Comparison of ENCODE assay signal across 1 cellular context in the genomic region with DNA sequence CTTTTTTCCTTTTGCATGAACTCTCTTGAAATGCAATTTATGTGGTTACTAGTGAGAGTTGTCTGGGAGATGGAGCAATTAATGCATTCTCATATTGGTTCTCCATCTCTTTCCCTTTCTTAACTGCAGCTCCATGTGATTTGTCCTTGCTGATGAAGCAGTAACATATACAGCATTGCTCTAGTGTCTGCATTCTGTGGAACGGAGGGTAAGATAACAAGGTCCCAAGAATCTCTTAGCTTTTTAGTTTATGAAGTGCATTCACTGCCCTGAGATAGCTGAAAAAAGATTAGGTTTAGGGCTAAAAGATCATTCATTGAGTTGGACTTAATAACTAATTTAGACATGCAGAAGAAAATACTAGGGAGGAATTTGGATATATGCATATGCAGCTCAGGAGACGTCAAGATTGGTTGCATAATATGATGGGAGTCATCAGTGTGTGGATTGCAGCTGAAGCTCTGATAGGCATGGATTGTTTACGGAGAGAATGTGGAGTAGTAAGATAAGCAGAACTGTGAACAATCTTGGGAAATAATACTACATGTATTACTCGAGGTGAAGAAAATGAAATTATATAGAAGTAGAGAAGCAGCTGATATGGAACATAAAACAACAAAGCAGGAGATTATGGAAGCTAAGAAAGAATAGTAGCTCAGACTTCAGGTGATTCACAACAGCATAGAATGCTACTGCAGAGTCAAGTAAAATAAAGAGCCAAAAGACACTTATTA.
A peak's percentile ranks its signal among the peaks of the same experiment; 100 is the strongest.
TF ChIP-seq lines count a peak whose summit lies in the region.

No MANE protein-coding gene starts in this region.

TF ChIP-seq in K562, 482 proteins besides CTCF, POLR2A, EP300 and RAD21 (continued from another document):
- TF ChIP-seq, protein P1, sequence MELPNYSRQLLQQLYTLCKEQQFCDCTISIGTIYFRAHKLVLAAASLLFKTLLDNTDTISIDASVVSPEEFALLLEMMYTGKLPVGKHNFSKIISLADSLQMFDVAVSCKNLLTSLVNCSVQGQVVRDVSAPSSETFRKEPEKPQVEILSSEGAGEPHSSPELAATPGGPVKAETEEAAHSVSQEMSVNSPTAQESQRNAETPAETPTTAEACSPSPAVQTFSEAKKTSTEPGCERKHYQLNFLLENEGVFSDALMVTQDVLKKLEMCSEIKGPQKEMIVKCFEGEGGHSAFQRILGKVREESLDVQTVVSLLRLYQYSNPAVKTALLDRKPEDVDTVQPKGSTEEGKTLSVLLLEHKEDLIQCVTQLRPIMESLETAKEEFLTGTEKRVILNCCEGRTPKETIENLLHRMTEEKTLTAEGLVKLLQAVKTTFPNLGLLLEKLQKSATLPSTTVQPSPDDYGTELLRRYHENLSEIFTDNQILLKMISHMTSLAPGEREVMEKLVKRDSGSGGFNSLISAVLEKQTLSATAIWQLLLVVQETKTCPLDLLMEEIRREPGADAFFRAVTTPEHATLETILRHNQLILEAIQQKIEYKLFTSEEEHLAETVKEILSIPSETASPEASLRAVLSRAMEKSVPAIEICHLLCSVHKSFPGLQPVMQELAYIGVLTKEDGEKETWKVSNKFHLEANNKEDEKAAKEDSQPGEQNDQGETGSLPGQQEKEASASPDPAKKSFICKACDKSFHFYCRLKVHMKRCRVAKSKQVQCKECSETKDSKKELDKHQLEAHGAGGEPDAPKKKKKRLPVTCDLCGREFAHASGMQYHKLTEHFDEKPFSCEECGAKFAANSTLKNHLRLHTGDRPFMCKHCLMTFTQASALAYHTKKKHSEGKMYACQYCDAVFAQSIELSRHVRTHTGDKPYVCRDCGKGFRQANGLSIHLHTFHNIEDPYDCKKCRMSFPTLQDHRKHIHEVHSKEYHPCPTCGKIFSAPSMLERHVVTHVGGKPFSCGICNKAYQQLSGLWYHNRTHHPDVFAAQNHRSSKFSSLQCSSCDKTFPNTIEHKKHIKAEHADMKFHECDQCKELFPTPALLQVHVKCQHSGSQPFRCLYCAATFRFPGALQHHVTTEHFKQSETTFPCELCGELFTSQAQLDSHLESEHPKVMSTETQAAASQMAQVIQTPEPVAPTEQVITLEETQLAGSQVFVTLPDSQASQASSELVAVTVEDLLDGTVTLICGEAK (IDR thresholded peaks at IDR 0.05): no peak
- TF ChIP-seq, protein P1 (CRISPR knock-in tag; IDR thresholded peaks at IDR 0.05): no peak
- TF ChIP-seq U2AF2 (optimal IDR thresholded peaks at IDR 0.05; ENCODE audit: low read depth, low read length) (no peak), ZNF780A (CRISPR knock-in tag; IDR thresholded peaks at IDR 0.05) (no peak), SMAD2 (IDR thresholded peaks at IDR 0.05; ENCODE audit: low read depth, low read length) (no peak), KLF16 (IDR thresholded peaks at IDR 0.05) (peak; percentile 65), HDGF (IDR thresholded peaks at IDR 0.05) (no peak), MTA1 (IDR thresholded peaks at IDR 0.05; ENCODE audit: borderline replicate concordance) (no peak)
- TF ChIP-seq, protein P2, sequence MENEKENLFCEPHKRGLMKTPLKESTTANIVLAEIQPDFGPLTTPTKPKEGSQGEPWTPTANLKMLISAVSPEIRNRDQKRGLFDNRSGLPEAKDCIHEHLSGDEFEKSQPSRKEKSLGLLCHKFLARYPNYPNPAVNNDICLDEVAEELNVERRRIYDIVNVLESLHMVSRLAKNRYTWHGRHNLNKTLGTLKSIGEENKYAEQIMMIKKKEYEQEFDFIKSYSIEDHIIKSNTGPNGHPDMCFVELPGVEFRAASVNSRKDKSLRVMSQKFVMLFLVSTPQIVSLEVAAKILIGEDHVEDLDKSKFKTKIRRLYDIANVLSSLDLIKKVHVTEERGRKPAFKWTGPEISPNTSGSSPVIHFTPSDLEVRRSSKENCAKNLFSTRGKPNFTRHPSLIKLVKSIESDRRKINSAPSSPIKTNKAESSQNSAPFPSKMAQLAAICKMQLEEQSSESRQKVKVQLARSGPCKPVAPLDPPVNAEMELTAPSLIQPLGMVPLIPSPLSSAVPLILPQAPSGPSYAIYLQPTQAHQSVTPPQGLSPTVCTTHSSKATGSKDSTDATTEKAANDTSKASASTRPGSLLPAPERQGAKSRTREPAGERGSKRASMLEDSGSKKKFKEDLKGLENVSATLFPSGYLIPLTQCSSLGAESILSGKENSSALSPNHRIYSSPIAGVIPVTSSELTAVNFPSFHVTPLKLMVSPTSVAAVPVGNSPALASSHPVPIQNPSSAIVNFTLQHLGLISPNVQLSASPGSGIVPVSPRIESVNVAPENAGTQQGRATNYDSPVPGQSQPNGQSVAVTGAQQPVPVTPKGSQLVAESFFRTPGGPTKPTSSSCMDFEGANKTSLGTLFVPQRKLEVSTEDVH (IDR thresholded peaks at IDR 0.05; ENCODE audit: low read depth, partially characterized antibody): no peak
- TF ChIP-seq, protein P3, sequence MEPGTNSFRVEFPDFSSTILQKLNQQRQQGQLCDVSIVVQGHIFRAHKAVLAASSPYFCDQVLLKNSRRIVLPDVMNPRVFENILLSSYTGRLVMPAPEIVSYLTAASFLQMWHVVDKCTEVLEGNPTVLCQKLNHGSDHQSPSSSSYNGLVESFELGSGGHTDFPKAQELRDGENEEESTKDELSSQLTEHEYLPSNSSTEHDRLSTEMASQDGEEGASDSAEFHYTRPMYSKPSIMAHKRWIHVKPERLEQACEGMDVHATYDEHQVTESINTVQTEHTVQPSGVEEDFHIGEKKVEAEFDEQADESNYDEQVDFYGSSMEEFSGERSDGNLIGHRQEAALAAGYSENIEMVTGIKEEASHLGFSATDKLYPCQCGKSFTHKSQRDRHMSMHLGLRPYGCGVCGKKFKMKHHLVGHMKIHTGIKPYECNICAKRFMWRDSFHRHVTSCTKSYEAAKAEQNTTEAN (CRISPR knock-in tag; IDR thresholded peaks at IDR 0.05): no peak
TF ChIP-seq in K562: peak in this region for 60.
